Comparison of ENCODE assay signal across 1 cellular context in the genomic region with DNA sequence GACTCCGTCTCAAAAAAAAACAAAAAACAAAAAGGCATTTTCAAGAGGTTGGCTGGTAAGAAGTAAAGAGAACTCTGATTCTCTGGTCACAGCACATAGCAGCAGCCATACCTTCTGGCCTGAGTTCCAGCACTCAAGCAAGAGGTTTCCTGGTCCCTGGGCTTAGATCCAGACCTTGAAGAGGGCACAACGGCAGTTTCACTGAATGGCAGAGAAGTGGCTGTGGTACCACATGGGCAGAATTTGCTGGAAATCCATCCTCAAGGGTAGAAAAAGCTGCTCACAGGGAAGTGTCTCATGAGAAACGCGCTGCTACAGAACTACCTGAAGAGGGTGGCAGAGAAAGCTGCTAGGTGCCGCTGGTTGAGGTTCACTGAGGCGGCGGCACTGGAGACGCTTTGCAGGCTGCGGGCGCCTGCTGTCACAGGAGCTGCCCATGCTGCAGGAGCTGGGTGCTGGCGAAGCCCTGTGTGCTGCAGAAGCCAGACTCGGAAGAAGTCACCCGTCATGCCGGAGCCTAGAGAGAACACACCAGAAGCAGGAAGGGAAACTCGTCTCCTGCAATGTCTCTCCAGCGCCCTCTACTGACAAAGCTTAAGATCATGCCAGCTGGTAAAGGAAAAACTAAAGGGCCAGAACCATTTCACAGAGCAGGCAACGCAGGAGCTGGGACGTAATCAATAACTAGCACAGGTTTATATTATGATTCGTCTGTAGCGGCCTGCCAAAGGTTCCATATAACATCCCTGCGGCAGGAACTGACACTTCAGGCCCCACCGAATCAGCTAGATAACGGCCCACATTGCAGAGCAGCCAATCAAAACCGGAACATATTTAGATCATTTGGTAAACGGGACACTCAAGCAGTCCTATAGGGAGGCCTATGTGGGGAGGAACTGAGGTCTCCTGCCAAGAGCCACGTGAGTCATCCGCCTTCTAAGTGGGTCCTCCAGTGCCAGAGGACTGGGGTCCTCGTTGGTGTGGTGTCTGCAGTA.
TF ChIP-seq lines count a peak whose summit lies in the region.

No MANE protein-coding gene starts in this region.

TF ChIP-seq in IMR-90, 13 proteins besides CTCF, POLR2A, EP300 and RAD21:
- TF ChIP-seq, protein P1, sequence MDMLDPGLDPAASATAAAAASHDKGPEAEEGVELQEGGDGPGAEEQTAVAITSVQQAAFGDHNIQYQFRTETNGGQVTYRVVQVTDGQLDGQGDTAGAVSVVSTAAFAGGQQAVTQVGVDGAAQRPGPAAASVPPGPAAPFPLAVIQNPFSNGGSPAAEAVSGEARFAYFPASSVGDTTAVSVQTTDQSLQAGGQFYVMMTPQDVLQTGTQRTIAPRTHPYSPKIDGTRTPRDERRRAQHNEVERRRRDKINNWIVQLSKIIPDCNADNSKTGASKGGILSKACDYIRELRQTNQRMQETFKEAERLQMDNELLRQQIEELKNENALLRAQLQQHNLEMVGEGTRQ (IDR thresholded peaks at IDR 0.05; ENCODE audit: low read depth, low read length), result no peak
- TF ChIP-seq MXI1 (IDR thresholded peaks at IDR 0.05; ENCODE audit: borderline replicate concordance, low read depth, low read length), result peak; percentile 51; the same call in 1 of the 2 replicates
- no peak for TF ChIP-seq CEBPB (IDR thresholded peaks at IDR 0.05; ENCODE audit: low read depth, low read length)
- TF ChIP-seq RFX5 (IDR thresholded peaks at IDR 0.05; ENCODE audit: low read depth, low read length), result no peak
- TF ChIP-seq NFE2L2 (IDR thresholded peaks at IDR 0.05; ENCODE audit: low read depth, low read length), result no peak
- peak; percentile 67 for TF ChIP-seq SMC3 (IDR thresholded peaks at IDR 0.05; ENCODE audit: low read depth, low read length)
- no peak for TF ChIP-seq MAFK (IDR thresholded peaks at IDR 0.05; ENCODE audit: low read depth, low read length)
- no peak for TF ChIP-seq CHD1 (IDR thresholded peaks at IDR 0.05; ENCODE audit: low read depth, low read length)
